8 cellular contexts compared by ENCODE assay signal in genomic region chr14:22570132-22570949, GRCh38. TPM values are rescaled to one million over a fixed set of nuclear protein-coding genes. Genes with fewer than 3 reads are reported as not detected.
DNase-seq lines count a peak whose midpoint lies in the region; ATAC-seq and TF ChIP-seq lines count a peak whose summit lies in the region.

No MANE protein-coding gene starts in this region.

- peak overlapping the region; percentile 82 for H3K4me3 Mint-ChIP-seq in activated T-cell treated with anti-CD3 and anti-CD28 coated beads, Interleukin-2, amount 50 U/mL, for 24 hours
- peak overlapping the region; percentile 65 for H3K4me3 Mint-ChIP-seq in natural killer cell treated with Interleukin-12 subunit alpha and Interleukin-12 subunit beta and Interleukin-15 and Interleukin-18, amount 100 ng/mL, for 72 hours

- no peaks in the 10 kb centered on the region for H3K9me2 ChIP-seq in PC-9 (ENCODE audit: insufficient read depth)

- H3K4me3 ChIP-seq in PC-9 (no peak overlapping the region), thoracic aorta (no peak overlapping the region)

- H3K4me1 Mint-ChIP-seq in activated T-cell treated with anti-CD3 and anti-CD28 coated beads, Interleukin-2, amount 50 U/mL, for 24 hours (ENCODE audit: low read depth), result peaks cover 76% of the 10 kb centered on the region
- H3K4me1 Mint-ChIP-seq in natural killer cell treated with Interleukin-12 subunit alpha and Interleukin-12 subunit beta and Interleukin-15 and Interleukin-18, amount 100 ng/mL, for 72 hours (ENCODE audit: low read depth in 2 of 2), result peaks cover 48 to 55% of the 10 kb centered on the region in 2 donors

- H3K36me3 Mint-ChIP-seq in activated T-cell treated with anti-CD3 and anti-CD28 coated beads, Interleukin-2, amount 50 U/mL, for 24 hours (ENCODE audit: low read depth), result peaks cover 90% of the 10 kb centered on the region
- peaks cover 18% of the 10 kb centered on the region for H3K36me3 Mint-ChIP-seq in natural killer cell treated with Interleukin-12 subunit alpha and Interleukin-12 subunit beta and Interleukin-15 and Interleukin-18, amount 100 ng/mL, for 72 hours

- peak overlapping the region; percentile 99 for H3K27ac Mint-ChIP-seq in activated T-cell treated with anti-CD3 and anti-CD28 coated beads, Interleukin-2, amount 50 U/mL, for 24 hours
- H3K27ac Mint-ChIP-seq in natural killer cell treated with Interleukin-12 subunit alpha and Interleukin-12 subunit beta and Interleukin-15 and Interleukin-18, amount 100 ng/mL, for 72 hours, result peak overlapping the region; percentile 98 to 100

- H3K4me2 ChIP-seq in PC-9, result no peak overlapping the region

- H3K27ac ChIP-seq in KOPT-K1 (ENCODE audit: low read depth, low read length, poor library complexity, severe bottlenecking) (peak overlapping the region; percentile 81), PC-9 (peak overlapping the region; percentile 49), thoracic aorta (peak overlapping the region; percentile 7 to 45)

- ATAC-seq in natural killer cell treated with Interleukin-12 subunit alpha and Interleukin-12 subunit beta and Interleukin-15 and Interleukin-18, amount 100 ng/mL, for 72 hours, result peak; percentile 93 to 95
- ATAC-seq in thoracic aorta (ENCODE audit: insufficient number of reproducible peaks, low FRiP score, low read depth), result peak; percentile 31

- CTCF ChIA-PET in PC-9 (lab: Charles Lee), result interaction anchor here (0.6 to 2.0 kb wide), 10 partner anchors 31 to 910 kb away, joined by 3 to 10 read pairs (median 3); partner anchors contain the start of gene OR6J1

- no peaks in the 10 kb centered on the region for H3K9me3 Mint-ChIP-seq in activated T-cell treated with anti-CD3 and anti-CD28 coated beads, Interleukin-2, amount 50 U/mL, for 24 hours
- H3K9me3 Mint-ChIP-seq in natural killer cell treated with Interleukin-12 subunit alpha and Interleukin-12 subunit beta and Interleukin-15 and Interleukin-18, amount 100 ng/mL, for 72 hours, result no peaks in the 10 kb centered on the region

- peaks cover 11% of the 10 kb centered on the region for H3K36me3 ChIP-seq in ES-I3 (ENCODE audit: insufficient read depth, low read length)
- peaks cover 60% of the 10 kb centered on the region for H3K36me3 ChIP-seq in KOPT-K1 (ENCODE audit: insufficient read depth, low read length)
- H3K36me3 ChIP-seq in PC-9 (ENCODE audit: low read depth), result peaks cover 35% of the 10 kb centered on the region
- no peaks in the 10 kb centered on the region for H3K36me3 ChIP-seq in thoracic aorta

- DNase-seq in H4 (ENCODE audit: low spot score) (peak; percentile 83), PC-9 (peak; percentile 55 to 70), fibroblast of gingiva (ENCODE audit: low read depth) (peak; percentile 66), thoracic aorta (ENCODE audit: low spot score) (no peak)
- DNase-seq in activated T-cell treated with anti-CD3 and anti-CD28 coated beads, Interleukin-2, amount 50 U/mL, for 24 hours, result peak; percentile 76
- DNase-seq in natural killer cell treated with Interleukin-12 subunit alpha and Interleukin-12 subunit beta and Interleukin-15 and Interleukin-18, amount 100 ng/mL, for 72 hours (ENCODE audit: low spot score), result peak; percentile 85

- peaks cover 22% of the 10 kb centered on the region for H3K79me2 ChIP-seq in PC-9 (ENCODE audit: low read depth)

- H4K20me1 ChIP-seq in PC-9 (ENCODE audit: insufficient read depth), result no peaks in the 10 kb centered on the region

- H3K4me1 ChIP-seq in ES-I3 (ENCODE audit: insufficient read depth, low read length), result peaks cover 7% of the 10 kb centered on the region; the same call in 1 of the 2 replicates
- H3K4me1 ChIP-seq in PC-9 (replicated peaks; ENCODE audit: insufficient read depth), result peaks cover 7% of the 10 kb centered on the region; the same call in 1 of the 2 replicates
- peaks cover 0 to 19% of the 10 kb centered on the region in 2 donors for H3K4me1 ChIP-seq in thoracic aorta (ENCODE audit: control insufficient read depth in 1 of 2, low read depth in 2 of 2)

- POLR2A ChIA-PET in PC-9 (lab: Charles Lee; ENCODE audit: unreplicated experiment), result interaction anchor here (0.6 kb wide), 1 partner anchor 356 kb away, joined by 5 read pairs; no protein-coding TSS in a partner anchor

- no peak overlapping the region for H2AFZ ChIP-seq in PC-9

- no peaks in the 10 kb centered on the region for H3K9me3 ChIP-seq in ES-I3 (ENCODE audit: control insufficient read depth, insufficient read depth, low read length)
- H3K9me3 ChIP-seq in KOPT-K1 (ENCODE audit: insufficient read depth, low read length, poor library complexity, severe bottlenecking), result no peaks in the 10 kb centered on the region
- H3K9me3 ChIP-seq in PC-9 (ENCODE audit: insufficient read depth, low read depth), result no peaks in the 10 kb centered on the region
- no peaks in the 10 kb centered on the region for H3K9me3 ChIP-seq in thoracic aorta

- TF ChIP-seq CTCF in PC-9 (conservative IDR thresholded peaks at IDR 0.05) (peak; percentile 85), thoracic aorta (IDR thresholded peaks at IDR 0.05) (peak; percentile 89)

- peak overlapping the region; percentile 31; the same call in 1 of the 2 replicates for H3K9ac ChIP-seq in ES-I3 (ENCODE audit: low read depth, low read length)

- H3F3A ChIP-seq in PC-9 (ENCODE audit: insufficient read depth, low read depth), result peaks cover 15% of the 10 kb centered on the region; the same call in 1 of the 2 replicates

- H3K27me3 Mint-ChIP-seq in activated T-cell treated with anti-CD3 and anti-CD28 coated beads, Interleukin-2, amount 50 U/mL, for 24 hours, result no peaks in the 10 kb centered on the region
- H3K27me3 Mint-ChIP-seq in natural killer cell treated with Interleukin-12 subunit alpha and Interleukin-12 subunit beta and Interleukin-15 and Interleukin-18, amount 100 ng/mL, for 72 hours, result no peaks in the 10 kb centered on the region

- H3K27me3 ChIP-seq in PC-9 (ENCODE audit: insufficient read depth, low read depth) (no peaks in the 10 kb centered on the region), thoracic aorta (replicated peaks; ENCODE audit: insufficient read depth) (no peaks in the 10 kb centered on the region)

- BruUV-seq in PC-9 (replicated peaks; lab: Mats Ljungman, UMichigan), result no TSS peak

- intact Hi-C loops in PC-9 (cut with micrococcal nuclease; ENCODE audit: unreplicated experiment), result loop anchor here (1.0 to 5.0 kb wide), 5 partner anchors 74 to 283 kb away; partner anchors contain the start of gene OR6J1

RNA-seq across cellular contexts. Expression of gene DAD1, which starts 18.7 kb away (rescaled TPM):
- 585 and 634 TPM in 2 replicates for total RNA-seq in H4 (2014; rRNA removed; shearing (Covaris generic))
- 129 and 155 TPM in 2 replicates for total RNA-seq in PC-9 (2021)
- total RNA-seq in natural killer cell treated with Interleukin-12 subunit alpha and Interleukin-12 subunit beta and Interleukin-15 and Interleukin-18, amount 100 ng/mL, for 72 hours, result 100 to 1,000 TPM; 147 to 221 TPM
- 100 to 1,000 TPM; 109 to 236 TPM for total RNA-seq in thoracic aorta

RNA-seq across cellular contexts. Expression of gene ABHD4, which starts 27.8 kb away (rescaled TPM):
- total RNA-seq in H4 (2014; rRNA removed; shearing (Covaris generic)), result 31.9 and 34.2 TPM in 2 replicates
- total RNA-seq in PC-9 (2021) (62.1 and 83.2 TPM in 2 replicates), thoracic aorta (10 to 100 TPM; 25.3 to 40.1 TPM)
- 10 to 100 TPM in 1 of 2 donors, 1 to 10 TPM in 1; 8.4 to 36.8 TPM for total RNA-seq in natural killer cell treated with Interleukin-12 subunit alpha and Interleukin-12 subunit beta and Interleukin-15 and Interleukin-18, amount 100 ng/mL, for 72 hours

Comparison
In these comparisons a context has a peak if more than half of its experiments do, and no peak if none do; other contexts are left out.
1. H3K27ac ChIP-seq: peak in every context shown above with its lines; median percentile 81 in KOPT-K1; 49 in PC-9; 26 in thoracic aorta.